Comparison of ENCODE assay signal across 12 cellular contexts in the genomic region with DNA sequence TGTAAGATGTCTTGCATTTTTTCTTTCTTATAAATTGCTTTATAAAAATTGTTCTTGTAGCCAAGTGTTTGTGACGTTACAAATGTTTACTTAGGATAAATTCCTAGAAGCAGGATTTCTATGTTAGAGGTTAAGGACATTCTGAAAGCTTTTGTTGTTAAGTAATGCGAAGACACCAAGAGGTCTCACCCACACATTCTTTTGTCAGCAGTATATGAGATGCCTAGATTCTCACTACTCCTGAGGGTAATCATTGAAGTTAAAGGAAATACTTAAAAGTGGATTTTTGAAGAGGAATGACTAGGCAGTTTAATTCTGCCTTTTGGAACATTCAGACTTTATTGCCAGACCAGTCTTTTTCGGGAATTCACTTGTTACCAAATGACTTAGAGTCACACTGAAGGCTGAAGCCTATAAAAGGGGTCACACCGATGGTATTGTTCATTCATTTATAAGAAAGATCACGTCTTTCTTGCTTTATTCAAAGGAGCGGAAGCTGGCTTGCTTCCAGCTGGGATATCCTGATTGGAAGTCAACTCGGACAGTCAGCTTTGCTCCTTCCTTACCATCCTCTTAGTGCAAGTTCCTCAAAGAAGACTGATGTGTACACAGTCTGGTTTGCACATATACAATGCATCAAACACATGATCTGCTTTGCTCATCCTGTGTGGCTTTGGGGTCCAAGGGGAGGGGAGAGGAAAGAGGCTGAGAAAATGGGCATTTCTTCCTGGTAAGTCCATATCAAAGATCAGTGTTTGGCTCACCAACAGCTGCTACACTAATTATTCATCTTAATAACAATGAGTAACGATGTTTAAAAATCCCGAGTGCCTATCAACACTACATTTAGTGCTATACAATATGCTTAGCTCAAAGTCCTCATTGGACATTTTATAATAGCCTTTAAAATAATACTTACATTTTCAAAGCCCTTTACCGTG.
A peak's percentile ranks its signal among the peaks of the same experiment; 100 is the strongest.
DNase-seq lines count a peak whose midpoint lies in the region; ATAC-seq and TF ChIP-seq lines count a peak whose summit lies in the region.
"Had no signal": no experiment of that assay in that cellular context is flagged by ENCODE, and none has a peak within 500 bp of the region (broad histone marks: within the 10 kb centered on the region; RNA-seq: fewer than 3 reads in every experiment).

No MANE protein-coding gene starts in this region.

- H3K9me2 ChIP-seq in PC-9 (ENCODE audit: insufficient read depth): peaks cover 4% of the 10 kb centered on the region; the same call in 1 of the 2 replicates

- no TSS peak for BruUV-seq in PC-9 (replicated peaks; lab: Mats Ljungman, UMichigan)

- CTCF ChIA-PET in PC-9 (lab: Charles Lee): no interaction called here

- peak overlapping the region; percentile 40 for H3K4me2 ChIP-seq in PC-9

- peaks cover 31% of the 10 kb centered on the region for H3K4me1 ChIP-seq in PC-9 (replicated peaks; ENCODE audit: insufficient read depth)
- peaks cover 15% of the 10 kb centered on the region for H3K4me1 ChIP-seq in ovary (ENCODE audit: insufficient read depth)
- H3K4me1 ChIP-seq in upper lobe of left lung: peaks cover under 1 to 21% (median 19%) of the 10 kb centered on the region in 4 donors

- ATAC-seq in upper lobe of left lung (ENCODE audit: low FRiP score in 2 of 2) (no peak), GM19397 (IDR thresholded peaks at IDR 0.05; ENCODE audit: unreplicated experiment) (no peak), left lobe of liver (no peak), GM19035 (IDR thresholded peaks at IDR 0.05; ENCODE audit: unreplicated experiment) (no peak)

- intact Hi-C loops in PC-9 (cut with micrococcal nuclease; ENCODE audit: unreplicated experiment): no loop called here
- intact Hi-C loops in ovary (cut with DNase I): loop anchor here in 1 of 4 donors (10.0 kb wide), 1 partner anchor 980 kb away; no protein-coding TSS in a partner anchor

- peaks cover 15% of the 10 kb centered on the region; the same call in 1 of the 2 replicates for H3F3A ChIP-seq in PC-9 (ENCODE audit: insufficient read depth, low read depth)

- H3K79me2 ChIP-seq in PC-9 (ENCODE audit: low read depth): no peaks in the 10 kb centered on the region

- H3K9me3 ChIP-seq in PC-9 (ENCODE audit: insufficient read depth, low read depth): 0 out of 2 replicates have a peak, but pooled peaks cover 3% of the 10 kb centered on the region
- no peaks in the 10 kb centered on the region for H3K9me3 ChIP-seq in ovary
- no peaks in the 10 kb centered on the region for H3K9me3 ChIP-seq in upper lobe of left lung

- TF ChIP-seq EP300 in ovary (IDR thresholded peaks at IDR 0.05) (no peak), upper lobe of left lung (IDR thresholded peaks at IDR 0.05) (no peak)

- H3K36me3 ChIP-seq in PC-9 (ENCODE audit: low read depth) (0 out of 2 replicates have a peak, but pooled peaks cover 6% of the 10 kb centered on the region), ovary (no peaks in the 10 kb centered on the region), upper lobe of left lung (no peaks in the 10 kb centered on the region)

- TF ChIP-seq CTCF in PC-9 (conservative IDR thresholded peaks at IDR 0.05) (no peak), ovary (IDR thresholded peaks at IDR 0.05) (no peak), upper lobe of left lung (IDR thresholded peaks at IDR 0.05) (no peak)

- H2AFZ ChIP-seq in PC-9: no peak overlapping the region

- no peaks in the 10 kb centered on the region for H4K20me1 ChIP-seq in PC-9 (ENCODE audit: insufficient read depth)

- DNase-seq in Caki2 (ENCODE audit: low read depth): peak; percentile 75
- no peak for DNase-seq in PC-9
- peak; percentile 76 for DNase-seq in fibroblast of gingiva (ENCODE audit: low read depth)
- peak in 2 of 5 donors; percentile 11 to 47 for DNase-seq in ovary
- DNase-seq in upper lobe of left lung: no peak
- no peak for DNase-seq in left lobe of liver (ENCODE audit: low spot score)
- DNase-seq: activated naive CD8-positive, alpha-beta T cell treated with anti-CD3 and anti-CD28 coated beads, Interleukin-2, amount 10 ng/mL, durations not matched to agents 7 days and 5 days; mammary epithelial cell had no signal

- TF ChIP-seq POLR2A in ovary (IDR thresholded peaks at IDR 0.05) (no peak), upper lobe of left lung (IDR thresholded peaks at IDR 0.05) (no peak)

- no peaks in the 10 kb centered on the region for H3K27me3 ChIP-seq in PC-9 (ENCODE audit: insufficient read depth, low read depth)
- H3K27me3 ChIP-seq in ovary: no peaks in the 10 kb centered on the region
- H3K27me3 ChIP-seq in upper lobe of left lung: no peaks in the 10 kb centered on the region

- POLR2A ChIA-PET in PC-9 (lab: Charles Lee; ENCODE audit: unreplicated experiment): no interaction called here

- H3K27ac ChIP-seq in PC-9 (peak overlapping the region; percentile 37; the same call in 1 of the 2 replicates), ovary (peak overlapping the region; percentile 1 to 74), upper lobe of left lung (peak overlapping the region in 1 of 4 donors; percentile 20)
- H3K27ac ChIP-seq: epithelial cell of prostate, SK-N-MC had no signal

- no peak overlapping the region for H3K4me3 ChIP-seq in PC-9
- no peak overlapping the region for H3K4me3 ChIP-seq in ovary
- H3K4me3 ChIP-seq in upper lobe of left lung: no peak overlapping the region
- H3K4me3 ChIP-seq: SK-N-MC had no signal

- 23 to 48% (median 34%) methylated on average over 10 of the region's 10 CpGs for WGBS in ovary, 3 donors
- WGBS in upper lobe of left lung, 2 donors: 37 to 57% methylated on average over 10 of the region's 10 CpGs

- in situ Hi-C loops in Caki2 (cut with HindIII; ENCODE audit: low pct_unique_long_range_greater_than_20kb, low sequenced_read_pairs): loop anchor here (10.0 kb wide), 1 partner anchor 590 kb away; a partner anchor contains a TSS

Comparison
In these comparisons a context has a peak if more than half of its experiments do, and no peak if none do; other contexts are left out.
1. DNase-seq: peak in Caki2 (single experiment) and fibroblast of gingiva (single experiment); none in PC-9 (0 of 2), upper lobe of left lung (0 of 2) and left lobe of liver (single experiment).